24 cellular contexts compared by ENCODE assay signal in genomic region chr14:59185676-59186075, GRCh38. TPM values are rescaled to one million over a fixed set of nuclear protein-coding genes. Genes with fewer than 3 reads are reported as not detected.
DNase-seq lines count a peak whose midpoint lies in the region; ATAC-seq and TF ChIP-seq lines count a peak whose summit lies in the region.
"Had no signal": no experiment of that assay in that cellular context is flagged by ENCODE, and none has a peak within 500 bp of the region (broad histone marks: within the 10 kb centered on the region; RNA-seq: fewer than 3 reads in every experiment).

No MANE protein-coding gene starts in this region.

- ATAC-seq in CD4-positive, alpha-beta T cell (ENCODE audit: poor library complexity) = no peak
- ATAC-seq in GM21390 (IDR thresholded peaks at IDR 0.05; ENCODE audit: unreplicated experiment) = no peak
- ATAC-seq: GM12878 had no signal

- H3F3A ChIP-seq in Loucy (ENCODE audit: low read depth) (no peaks in the 10 kb centered on the region), SU-DHL-6 (ENCODE audit: insufficient read depth) (no peaks in the 10 kb centered on the region)

- no peak for TF ChIP-seq CTCF in CD4-positive, alpha-beta T cell (IDR thresholded peaks at IDR 0.05)
- no peak for TF ChIP-seq CTCF in Loucy (conservative IDR thresholded peaks at IDR 0.05; ENCODE audit: low read length)
- no peak for TF ChIP-seq CTCF in SU-DHL-6 (IDR thresholded peaks at IDR 0.05; ENCODE audit: insufficient read depth, low read length, poor library complexity, severe bottlenecking)
- TF ChIP-seq CTCF in nephron (IDR thresholded peaks at IDR 0.05; ENCODE audit: unreplicated experiment in 3 of 3) = no peak

- no peak for DNase-seq in CD4-positive, alpha-beta T cell
- DNase-seq in T-helper 1 cell (no peak), CD1c-positive myeloid dendritic cell (ENCODE audit: extremely low spot score) (no peak)
- DNase-seq in effector CD4-positive, alpha-beta T cell = no peak
- DNase-seq: Caco-2; CD4-positive, CD25-positive, alpha-beta regulatory T cell; EL; GDM1; KG1; NCI-H1105 treated with DMSO at 0.1 percent for 48 hours; NCI-H146; NCI-H2029; NCI-H446; NCI-H524 treated with DMSO at 0.1 percent for 48 hours; NCI-H774; NK-92 treated with Interleukin-12 subunit alpha and Interleukin-12 subunit beta, amount 100 ng/mL, for 24 hours; Peyer's patch; SHP77 treated with DMSO at 0.1 percent for 48 hours had no signal

- H2AFZ ChIP-seq in Loucy (ENCODE audit: low read length) (peak overlapping the region; percentile 29; the same call in 1 of the 2 replicates), SU-DHL-6 (ENCODE audit: low read depth, low read length, severe bottlenecking) (peak overlapping the region; percentile 27)

- no peaks in the 10 kb centered on the region for H3K79me2 ChIP-seq in Loucy (ENCODE audit: insufficient read depth, low read length)
- H3K79me2 ChIP-seq in SU-DHL-6 (ENCODE audit: insufficient read depth, low read length) = peaks cover 19% of the 10 kb centered on the region

- POLR2A ChIA-PET in CD4-positive, alpha-beta T cell (lab: Charles Lee) = no interaction called here

- no peaks in the 10 kb centered on the region for H3K9me3 ChIP-seq in CD4-positive, alpha-beta T cell (ENCODE audit: control insufficient read depth, low read length)
- H3K9me3 ChIP-seq in Loucy (ENCODE audit: insufficient read depth, low read depth, low read length) (no peaks in the 10 kb centered on the region), SU-DHL-6 (ENCODE audit: insufficient read depth, low read length) (no peaks in the 10 kb centered on the region)
- H3K9me3 ChIP-seq: Caco-2, Peyer's patch had no signal

- H3K4me2 ChIP-seq in Loucy (ENCODE audit: low read depth, low read length, poor library complexity, severe bottlenecking) (no peak overlapping the region), SU-DHL-6 (ENCODE audit: low read depth, low read length, poor library complexity, severe bottlenecking) (peak overlapping the region; percentile 37)

- H3K4me3 ChIP-seq in Loucy (ENCODE audit: low read length, poor library complexity, severe bottlenecking) (no peak overlapping the region), SU-DHL-6 (ENCODE audit: insufficient read depth, low read length, poor library complexity, severe bottlenecking) (no peak overlapping the region)
- H3K4me3 ChIP-seq: GM12878, Peyer's patch had no signal

- peaks cover 12% of the 10 kb centered on the region for H3K27me3 Mint-ChIP-seq in CD4-positive, alpha-beta T cell
- peaks cover 10% of the 10 kb centered on the region for H3K27me3 Mint-ChIP-seq in nephron (ENCODE audit: low read depth)

- peaks cover 13% of the 10 kb centered on the region for H4K20me1 ChIP-seq in Loucy (ENCODE audit: insufficient read depth, low read length, poor library complexity, severe bottlenecking)
- H4K20me1 ChIP-seq in SU-DHL-6 (ENCODE audit: low read depth, low read length) = peaks cover 2% of the 10 kb centered on the region; the same call in 1 of the 2 replicates

- H3K27ac ChIP-seq in CD4-positive, alpha-beta T cell (ENCODE audit: low read depth, low read length) = no peak overlapping the region
- H3K27ac ChIP-seq in SU-DHL-6 (ENCODE audit: low read depth, low read length) = no peak overlapping the region
- H3K27ac ChIP-seq: Peyer's patch had no signal

- no peaks in the 10 kb centered on the region for H3K36me3 ChIP-seq in Loucy (ENCODE audit: insufficient read depth, low read length)
- H3K36me3 ChIP-seq in SU-DHL-6 (ENCODE audit: low read length) = no peaks in the 10 kb centered on the region
- H3K36me3 ChIP-seq: Peyer's patch had no signal

- H3K4me1 ChIP-seq in Loucy (ENCODE audit: insufficient read depth, low read length, poor library complexity, severe bottlenecking) = peaks cover 24% of the 10 kb centered on the region

- H3K4me1 Mint-ChIP-seq in CD4-positive, alpha-beta T cell (ENCODE audit: low read depth) = peaks cover 20% of the 10 kb centered on the region
- peaks cover 16% of the 10 kb centered on the region for H3K4me1 Mint-ChIP-seq in nephron

- no peak overlapping the region for H3K27ac Mint-ChIP-seq in CD4-positive, alpha-beta T cell
- H3K27ac Mint-ChIP-seq in nephron = peak overlapping the region in 1 of 3 experiments; percentile 25
- H3K27ac Mint-ChIP-seq: CD4-positive, CD25-positive, alpha-beta regulatory T cell; T-helper 1 cell treated with Interleukin-12 subunit alpha and Interleukin-12 subunit beta and Interleukin-4 antibody, amounts not matched to agents 30 μg/mL and 1 μg/mL, for 36 hours had no signal

- CTCF ChIA-PET in CD4-positive, alpha-beta T cell (lab: Charles Lee) = no interaction called here

- peaks cover 11% of the 10 kb centered on the region for H3K27me3 ChIP-seq in CD4-positive, alpha-beta T cell (ENCODE audit: control insufficient read depth, insufficient read depth, low read length)
- H3K27me3 ChIP-seq in Loucy (ENCODE audit: insufficient read depth, low read length, poor library complexity, severe bottlenecking) (no peaks in the 10 kb centered on the region), SU-DHL-6 (ENCODE audit: low read length) (no peaks in the 10 kb centered on the region)
- H3K27me3 ChIP-seq: Peyer's patch had no signal

- H3K9me3 Mint-ChIP-seq in CD4-positive, alpha-beta T cell = no peaks in the 10 kb centered on the region
- H3K9me3 Mint-ChIP-seq in nephron = no peaks in the 10 kb centered on the region
- H3K9me3 Mint-ChIP-seq: CD4-positive, CD25-positive, alpha-beta regulatory T cell; T-helper 1 cell treated with Interleukin-12 subunit alpha and Interleukin-12 subunit beta and Interleukin-4 antibody, amounts not matched to agents 30 μg/mL and 1 μg/mL, for 36 hours had no signal

- intact Hi-C loops in CD4-positive, alpha-beta T cell (cut with DNase I, micrococcal nuclease) = loop anchor here (5.0 to 10.0 kb wide), 9 partner anchors 282 to 1139 kb away; partner anchors contain the start of genes JKAMP (in 2 of the 2), KIAA0586 (in 2 of the 2), L3HYPDH (in 2 of the 2) and PCNX4 (in 2 of the 2)

- no peak overlapping the region for H3K9ac ChIP-seq in Loucy (ENCODE audit: low read depth, low read length, poor library complexity, severe bottlenecking)
- H3K9ac ChIP-seq in SU-DHL-6 (ENCODE audit: low read length) = no peak overlapping the region

- peaks cover 11% of the 10 kb centered on the region for H3K36me3 Mint-ChIP-seq in CD4-positive, alpha-beta T cell (ENCODE audit: low read depth)
- no peaks in the 10 kb centered on the region for H3K36me3 Mint-ChIP-seq in nephron (ENCODE audit: low read depth)
- H3K36me3 Mint-ChIP-seq: CD4-positive, CD25-positive, alpha-beta regulatory T cell had no signal

- peak overlapping the region; percentile 17 for H3K4me3 Mint-ChIP-seq in CD4-positive, alpha-beta T cell
- H3K4me3 Mint-ChIP-seq in nephron = peak overlapping the region; percentile 21 to 56 (median 40)
- H3K4me3 Mint-ChIP-seq: T-helper 1 cell treated with Interleukin-12 subunit alpha and Interleukin-12 subunit beta and Interleukin-4 antibody, amounts not matched to agents 30 μg/mL and 1 μg/mL, for 36 hours had no signal

- no peaks in the 10 kb centered on the region for H3K9me2 ChIP-seq in Loucy (replicated peaks; ENCODE audit: low read depth, low read length)
- no peaks in the 10 kb centered on the region for H3K9me2 ChIP-seq in SU-DHL-6 (replicated peaks; ENCODE audit: insufficient read depth, low read length)

RNA-seq across cellular contexts. Expression of gene DAAM1, which starts 2.8 kb away (rescaled TPM):
- total RNA-seq in CD4-positive, alpha-beta T cell = 1 to 10 TPM; 7.4 to 8.8 TPM
